18 cellular contexts compared by ENCODE assay signal in the genomic region with DNA sequence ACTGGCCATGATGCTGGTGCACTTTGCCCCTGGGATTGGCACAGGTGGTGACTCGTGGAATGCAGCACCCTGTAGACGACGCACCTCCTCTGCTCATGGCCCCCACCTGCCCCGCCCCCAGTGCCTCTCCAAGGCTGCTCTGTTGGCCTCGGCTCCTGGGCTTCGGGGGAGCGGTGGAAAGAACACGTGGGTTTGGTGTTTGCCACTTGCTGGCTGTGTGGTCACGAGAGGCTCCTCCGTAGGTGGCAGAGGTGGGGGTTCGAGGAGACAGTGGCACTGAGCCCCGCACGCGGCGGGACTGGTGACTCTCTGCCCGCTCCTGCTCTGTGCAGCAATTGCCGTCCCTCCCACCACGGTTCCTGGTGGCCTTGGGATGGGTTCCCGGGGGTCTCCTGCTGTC.
DNase-seq lines count a peak whose midpoint lies in the region; ATAC-seq and TF ChIP-seq lines count a peak whose summit lies in the region.
"Had no signal": no experiment of that assay in that cellular context is flagged by ENCODE, and none has a peak within 500 bp of the region (broad histone marks: within the 10 kb centered on the region; RNA-seq: fewer than 3 reads in every experiment).

No MANE protein-coding gene starts in this region.

- H3K27me3 ChIP-seq in DND-41 (ENCODE audit: insufficient read depth, low read length, poor library complexity) (no peaks in the 10 kb centered on the region), lower lobe of right lung (ENCODE audit: low read depth) (no peaks in the 10 kb centered on the region), transverse colon (no peaks in the 10 kb centered on the region)
- H3K27me3 ChIP-seq: SJCRH30 had no signal

- H4K20me1 ChIP-seq in DND-41 (ENCODE audit: insufficient read depth, low read length): peaks cover 29% of the 10 kb centered on the region

- H3K27ac ChIP-seq in DND-41 (ENCODE audit: low read length) (no peak overlapping the region), lower lobe of right lung (no peak overlapping the region), transverse colon (no peak overlapping the region), caudate nucleus (ENCODE audit: low read depth, low read length) (no peak overlapping the region)
- H3K27ac ChIP-seq: HL-60 had no signal

- no peak overlapping the region for H3K4me2 ChIP-seq in DND-41 (ENCODE audit: insufficient read depth, low read length)

- DNase-seq in DND-41 (no peak), lower lobe of right lung (peak; percentile 43), transverse colon (peak; percentile 25), caudate nucleus (lab: John Stamatoyannopoulos, UW) (no peak), activated gamma-delta T cell treated with Interleukin-2 at 50 U/mL for 16 hours (no peak)
- DNase-seq: CD4-positive, alpha-beta memory T cell; DMS79; HCEC 1CT; NCI-H1417 treated with DMSO at 0.1 percent for 48 hours; NCI-H1930; NCI-H446 treated with DMSO at 0.1 percent for 48 hours; OCI-M1; RPMI8226; SJCRH30 had no signal

- H3K9me3 Mint-ChIP-seq in activated T-helper 17 cell treated with anti-CD3 and anti-CD28 coated beads, Interleukin-2, amount 50 U/mL, for 72 hours: no peaks in the 10 kb centered on the region
- H3K9me3 Mint-ChIP-seq: CD4-positive, alpha-beta memory T cell had no signal

- no peaks in the 10 kb centered on the region for H3K9me3 ChIP-seq in DND-41 (ENCODE audit: insufficient read depth, low read length, severe bottlenecking)
- H3K9me3 ChIP-seq in lower lobe of right lung: no peaks in the 10 kb centered on the region
- H3K9me3 ChIP-seq in transverse colon: no peaks in the 10 kb centered on the region
- H3K9me3 ChIP-seq: SJCRH30 had no signal

- no peak for TF ChIP-seq POLR2A in transverse colon (IDR thresholded peaks at IDR 0.05)

- TF ChIP-seq CTCF in DND-41 (IDR thresholded peaks at IDR 0.05; ENCODE audit: borderline replicate concordance, extremely low read depth, low read length, poor library complexity, severe bottlenecking) (no peak), lower lobe of right lung (IDR thresholded peaks at IDR 0.05) (no peak), transverse colon (IDR thresholded peaks at IDR 0.05) (no peak)

- H3K4me1 Mint-ChIP-seq in activated T-helper 17 cell treated with anti-CD3 and anti-CD28 coated beads, Interleukin-2, amount 50 U/mL, for 72 hours: no peaks in the 10 kb centered on the region
- H3K4me1 Mint-ChIP-seq: B cell had no signal

- ATAC-seq in DND-41 (ENCODE audit: insufficient read depth, low read depth) (peak; percentile 23; the same call in 1 of the 3 replicates), lower lobe of right lung (no peak), GM21723 (IDR thresholded peaks at IDR 0.05; ENCODE audit: unreplicated experiment) (no peak)
- ATAC-seq in activated T-helper 17 cell treated with anti-CD3 and anti-CD28 coated beads, Interleukin-2, amount 50 U/mL, for 72 hours (replicated peaks): no peak

- H3K36me3 Mint-ChIP-seq in activated T-helper 17 cell treated with anti-CD3 and anti-CD28 coated beads, Interleukin-2, amount 50 U/mL, for 72 hours (ENCODE audit: low read depth): peaks cover 60% of the 10 kb centered on the region

- H3K4me1 ChIP-seq in DND-41 (ENCODE audit: insufficient read depth, low read length) (no peaks in the 10 kb centered on the region), lower lobe of right lung (no peaks in the 10 kb centered on the region), transverse colon (no peaks in the 10 kb centered on the region)

- H3K79me2 ChIP-seq in DND-41 (ENCODE audit: insufficient read depth, low read length): peaks cover 58% of the 10 kb centered on the region

- no peak overlapping the region for H3K4me3 Mint-ChIP-seq in activated T-helper 17 cell treated with anti-CD3 and anti-CD28 coated beads, Interleukin-2, amount 50 U/mL, for 72 hours
- H3K4me3 Mint-ChIP-seq: B cell; CD4-positive, alpha-beta memory T cell had no signal

- H3K4me3 ChIP-seq in DND-41 (ENCODE audit: low read depth in 1 of 2, low read length in 2 of 2) (no peak overlapping the region), lower lobe of right lung (no peak overlapping the region), transverse colon (no peak overlapping the region)
- H3K4me3 ChIP-seq: SJCRH30 had no signal

- peak overlapping the region; percentile 38 for H3K27ac Mint-ChIP-seq in activated T-helper 17 cell treated with anti-CD3 and anti-CD28 coated beads, Interleukin-2, amount 50 U/mL, for 72 hours
- H3K27ac Mint-ChIP-seq: B cell had no signal

- in situ Hi-C loops in transverse colon (cut with MboI; ENCODE audit: low pct_ligation_motif_present in 1 of 4, low pct_unique_long_range_greater_than_20kb in 1 of 4, low sequenced_read_pairs in 3 of 4): no loop called here

- no peak overlapping the region for H3K9ac ChIP-seq in DND-41 (ENCODE audit: low read depth, low read length)

- 87% methylated on average over 19 of the region's 19 CpGs; no CpG with 5 or more reads in 1 of the 2 donors for WGBS in transverse colon (ENCODE audit: low coverage in 1 of 2), 2 donors

- H2AFZ ChIP-seq in DND-41 (ENCODE audit: low read depth, low read length): no peak overlapping the region

- TF ChIP-seq EP300 in transverse colon (IDR thresholded peaks at IDR 0.05; ENCODE audit: low read depth): no peak

- intact Hi-C loops in lower lobe of right lung (cut with DNase I) (no loop called here), transverse colon (cut with DNase I; ENCODE audit: low total_unique reads) (no loop called here)

- peaks cover 99% of the 10 kb centered on the region for H3K36me3 ChIP-seq in DND-41 (ENCODE audit: insufficient read depth, low read length)
- H3K36me3 ChIP-seq in lower lobe of right lung: peaks cover 76% of the 10 kb centered on the region
- peaks cover 0 to 8% (median 3%) of the 10 kb centered on the region in 4 donors for H3K36me3 ChIP-seq in transverse colon

- no peaks in the 10 kb centered on the region for H3K27me3 Mint-ChIP-seq in activated T-helper 17 cell treated with anti-CD3 and anti-CD28 coated beads, Interleukin-2, amount 50 U/mL, for 72 hours
- H3K27me3 Mint-ChIP-seq: B cell; CD4-positive, alpha-beta memory T cell had no signal

Comparison
In these comparisons a context has a peak if more than half of its experiments do, and no peak if none do; other contexts are left out.
1. DNase-seq: peak in lower lobe of right lung (single experiment) and transverse colon (single experiment); none in DND-41 (single experiment), caudate nucleus (0 of 61) and activated gamma-delta T cell treated with Interleukin-2 at 50 U/mL for 16 hours (single experiment).